Comparison of ENCODE assay signal across 17 cellular contexts in genomic region chr1:198986442-198986841, GRCh38.
"Had no signal": no experiment of that assay in that cellular context is flagged by ENCODE, and none has a peak within 500 bp of the region (broad histone marks: within the 10 kb centered on the region; RNA-seq: fewer than 3 reads in every experiment).

No MANE protein-coding gene starts in this region.

- ATAC-seq: activated CD8-positive, alpha-beta T cell treated with anti-CD3 and anti-CD28 coated beads for 36 hours; mucosa of descending colon; naive thymus-derived CD4-positive, alpha-beta T cell; stimulated activated naive B cell treated with anti-CD40 and anti-IgM and Interleukin-4, amounts not matched to agents 10 μg/mL and 1 μg/mL and 100 μg/mL, for 72 hours had no signal

- H3K4me1 ChIP-seq: colonic mucosa, esophagus squamous epithelium, left ventricle myocardium inferior, tibial artery, vagina had no signal

- H3K36me3 ChIP-seq: colonic mucosa, esophagus squamous epithelium, left ventricle myocardium inferior, tibial artery, vagina had no signal

- H3K9me3 ChIP-seq: colonic mucosa, esophagus squamous epithelium, left ventricle myocardium inferior, mucosa of descending colon, tibial artery, vagina had no signal

- FAIRE-seq: keratinocyte had no signal

- H3K27me3 ChIP-seq: colonic mucosa, esophagus squamous epithelium, tibial artery, vagina had no signal

- H3K27ac ChIP-seq: colonic mucosa, esophagus squamous epithelium, left ventricle myocardium inferior, tibial artery, vagina had no signal

- H3K4me3 ChIP-seq: colonic mucosa, esophagus squamous epithelium, left ventricle myocardium inferior, mucosa of descending colon, tibial artery, vagina had no signal

- DNase-seq: activated B cell treated with CpG ODN at 0.5 μM for 24 hours; activated CD4-positive, alpha-beta T cell treated with anti-CD3 and anti-CD28 coated beads for 48 hours; activated CD8-positive, alpha-beta T cell treated with anti-CD3 and anti-CD28 coated beads for 36 hours; activated effector memory CD4-positive, alpha-beta T cell treated with anti-CD3 and anti-CD28 coated beads, Interleukin-2, amount 50 U/mL, for 16 hours; activated T-cell treated with anti-CD3 and anti-CD28 coated beads, Interleukin-2, amount 50 U/mL, for 48 hours; amniotic stem cell; colonic mucosa; esophagus squamous epithelium; hippocampal formation; left ventricle myocardium inferior; mucosa of descending colon; naive thymus-derived CD4-positive, alpha-beta T cell; stimulated activated CD4-positive, alpha-beta T cell treated with anti-CD3 and anti-CD28 coated beads, Interleukin-2, amount 100 ng/mL, for 48 hours; stimulated activated naive B cell treated with anti-CD40 and anti-IgM and Interleukin-4, amounts not matched to agents 10 μg/mL and 1 μg/mL and 100 μg/mL, for 72 hours; tibial artery had no signal
